In the genomic region with DNA sequence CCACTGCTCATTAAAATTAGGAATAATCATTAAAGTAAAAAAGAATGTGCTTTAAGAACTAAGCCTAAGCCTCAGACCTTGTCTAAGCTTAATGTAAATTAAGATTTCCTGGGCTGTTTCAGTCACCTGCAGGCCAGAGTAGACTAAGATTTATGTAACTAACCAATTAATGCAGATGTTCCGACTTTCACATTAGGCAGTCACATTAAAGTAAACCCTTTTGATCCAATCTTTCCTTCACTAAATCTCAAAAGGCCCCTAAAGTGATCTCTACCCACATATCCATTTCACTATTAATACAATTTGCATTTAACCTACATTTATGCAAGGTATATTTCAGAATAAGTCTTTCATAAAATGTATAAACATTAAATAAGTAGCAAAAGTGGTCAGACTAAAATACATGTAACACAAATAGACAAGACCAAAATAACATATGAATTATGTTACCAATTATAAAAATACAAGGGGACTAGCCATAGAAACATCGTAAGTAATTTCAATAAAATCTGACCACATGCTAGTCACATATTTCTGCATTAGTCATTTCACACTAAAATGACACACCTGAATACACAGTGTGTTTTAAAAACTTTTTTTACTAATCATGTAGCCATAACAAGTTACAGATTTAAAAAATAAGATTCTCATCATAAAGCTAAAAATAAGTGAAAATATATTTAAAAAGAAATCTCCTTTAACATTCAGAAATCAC, we compare ENCODE assay signal across 8 cellular contexts. TPM values are rescaled to one million over a fixed set of nuclear protein-coding genes. Genes with fewer than 3 reads are reported as not detected.
DNase-seq lines count a peak whose midpoint lies in the region; ATAC-seq, FAIRE-seq and TF ChIP-seq lines count a peak whose summit lies in the region.

No MANE protein-coding gene starts in this region.

- H3K4me3 ChIP-seq in GM08714 (ENCODE audit: low read length) (peak overlapping the region; percentile 98; the same call in 1 of the 2 replicates), GM23338 (no peak overlapping the region), HepG2 (replicated peaks in 1 of 3; ENCODE audit: insufficient read depth in 1 of 3, low read depth in 2 of 3, low read length in 3 of 3) (peak overlapping the region in 2 of 3 experiments; percentile 16 to 96; a peak in 4 of 6 replicates)

- WGBS in HepG2 (ENCODE audit: low lambda C conversion rate), result 83% methylated on average over 2 of the region's 2 CpGs

- peak overlapping the region; percentile 70 for H3K27ac Mint-ChIP-seq in GM23338
- H3K27ac Mint-ChIP-seq in T-cell, result no peak overlapping the region

- H3K27me3 ChIP-seq in GM23338 (ENCODE audit: insufficient read depth), result peaks cover 21% of the 10 kb centered on the region
- H3K27me3 ChIP-seq in HepG2 (ENCODE audit: control insufficient read depth in 1 of 2, insufficient read depth in 2 of 2, low read length in 2 of 2), result no peaks in the 10 kb centered on the region

- H3K4me1 ChIP-seq in GM23338 (ENCODE audit: insufficient read depth) (peaks cover 57% of the 10 kb centered on the region), HepG2 (ENCODE audit: insufficient read depth, low read length) (peaks cover 74% of the 10 kb centered on the region)

- BruUV-seq in HepG2 (replicated peaks; lab: Mats Ljungman, UMichigan), result no TSS peak

- H3K9me2 ChIP-seq in GM23338 (ENCODE audit: insufficient read depth), result no peaks in the 10 kb centered on the region

- H3K27me3 Mint-ChIP-seq in GM23338 (ENCODE audit: insufficient read depth, low read depth, poor library complexity) (peaks cover 10% of the 10 kb centered on the region), T-cell (no peaks in the 10 kb centered on the region)

- CTCF ChIA-PET in T-cell (lab: Charles Lee) (interaction anchor here in 1 of 2 donors (0.7 to 1.2 kb wide), 2 partner anchors 8 to 58 kb away, joined by 3 to 4 read pairs; no protein-coding TSS in a partner anchor), HepG2 (lab: Yijun Ruan, JAX; ENCODE audit: low intra/inter-chr PET ratio, low total read pairs) (no interaction called here), GM10248 (lab: Yijun Ruan, JAX) (interaction anchor here (0.9 to 1.6 kb wide), 6 partner anchors 8 to 392 kb away, joined by 3 to 5 read pairs (median 4); partner anchors contain the start of gene NR3C1)

- no peaks in the 10 kb centered on the region for H3K9me3 Mint-ChIP-seq in GM23338
- H3K9me3 Mint-ChIP-seq in T-cell, result no peaks in the 10 kb centered on the region

- H3K36me3 Mint-ChIP-seq in GM23338 (ENCODE audit: low read depth) (peaks cover 8% of the 10 kb centered on the region; the same call in 2 of the 3 replicates), T-cell (peaks cover 33% of the 10 kb centered on the region)

- no peak overlapping the region for H3K4me3 Mint-ChIP-seq in GM23338
- H3K4me3 Mint-ChIP-seq in T-cell, result peak overlapping the region; percentile 89 to 95 (median 91)

- TF ChIP-seq CTCF in GM23338 (conservative IDR thresholded peaks at IDR 0.05; ENCODE audit: low read depth in 2 of 2) (no peak), HepG2 (CRISPR knock-in tag; IDR thresholded peaks at IDR 0.05) (no peak), GM10248 (IDR thresholded peaks at IDR 0.05; ENCODE audit: control extremely low read depth, extremely low read depth, low read depth, missing control alignments) (no peak)

- no peaks in the 10 kb centered on the region for H3K36me3 ChIP-seq in GM23338 (ENCODE audit: insufficient read depth)
- H3K36me3 ChIP-seq in HepG2 (replicated peaks in 1 of 2; ENCODE audit: control insufficient read depth in 1 of 2, insufficient read depth in 2 of 2, low read length in 2 of 2), result no peaks in the 10 kb centered on the region

- intact Hi-C loops in HepG2 (cut with micrococcal nuclease; ENCODE audit: unreplicated experiment), result no loop called here

- H3K27ac ChIP-seq in GM23338 (ENCODE audit: low read depth) (no peak overlapping the region), HepG2 (ENCODE audit: extremely low read length, insufficient read depth, low read length) (peak overlapping the region; percentile 10)

- no peaks in the 10 kb centered on the region for H3F3A ChIP-seq in GM23338 (replicated peaks; ENCODE audit: low read depth)

- H3K4me2 ChIP-seq in GM23338 (no peak overlapping the region), HepG2 (ENCODE audit: low read depth, low read length) (peak overlapping the region; percentile 87)

- H3K79me2 ChIP-seq in GM23338 (replicated peaks; ENCODE audit: insufficient read depth) (no peaks in the 10 kb centered on the region), HepG2 (ENCODE audit: insufficient read depth, low read length) (peaks cover 98% of the 10 kb centered on the region)

- H4K20me1 ChIP-seq in GM23338 (replicated peaks; ENCODE audit: insufficient read depth), result no peaks in the 10 kb centered on the region
- H4K20me1 ChIP-seq in HepG2 (ENCODE audit: insufficient read depth, low read length), result peaks cover 3% of the 10 kb centered on the region; the same call in 1 of the 2 replicates

- H2AFZ ChIP-seq in GM23338 (no peak overlapping the region), HepG2 (ENCODE audit: low read length) (no peak overlapping the region)

- TF ChIP-seq POLR2A in HepG2 (IDR thresholded peaks at IDR 0.05; ENCODE audit: insufficient read depth in 1 of 2, low read depth in 2 of 2, low read length in 2 of 2), result no peak

- H3K9ac ChIP-seq in HepG2 (ENCODE audit: insufficient read depth, low read depth, low read length), result peak overlapping the region; percentile 3; the same call in 1 of the 2 replicates

- in situ Hi-C loops in HepG2 (cut with HindIII; ENCODE audit: extremely low pct_ligation_motif_present, low pct_unique_long_range_greater_than_20kb), result no loop called here

- TF ChIP-seq EP300 in HepG2 (IDR thresholded peaks at IDR 0.05; ENCODE audit: low read depth in 2 of 2, low read length in 2 of 2) (no peak), HepG2 (CRISPR knock-in tag; IDR thresholded peaks at IDR 0.05; ENCODE audit: borderline replicate concordance) (no peak)

- peaks cover 58% of the 10 kb centered on the region for H3K4me1 Mint-ChIP-seq in GM23338
- peaks cover 82 to 84% (median 83%) of the 10 kb centered on the region in 3 donors for H3K4me1 Mint-ChIP-seq in T-cell

- POLR2A ChIA-PET in T-cell (lab: Charles Lee), result interaction anchor here (0.6 to 1.8 kb wide), 5 partner anchors 9 to 435 kb away, joined by 3 to 5 read pairs (median 3); no protein-coding TSS in a partner anchor
- POLR2A ChIA-PET in HepG2 (lab: Yijun Ruan, JAX), result no interaction called here
- POLR2A ChIA-PET in GM10248 (lab: Yijun Ruan, JAX), result interaction anchor here (0.6 kb wide), 1 partner anchor 174 kb away, joined by 3 read pairs; no protein-coding TSS in a partner anchor

- FAIRE-seq in HepG2 (lab: Jason Lieb, UNC), result no peak

- ATAC-seq in GM23338 (no peak), T-cell (replicated peaks in 1 of 4) (peak in 1 of 4 experiments; percentile 31), HepG2 (no peak)

- DNase-seq in GM23338 (ENCODE audit: low spot score) (no peak), T-cell (no peak), HepG2 (ENCODE audit: low spot score) (no peak), dedifferentiated amniotic fluid mesenchymal stem cell (ENCODE audit: extremely low spot score) (no peak), NCI-H187 treated with DMSO at 0.1 percent for 48 hours (lab: John Stamatoyannopoulos, UW) (no peak), GM10248 (ENCODE audit: extremely low spot score) (no peak), Kasumi-1 (lab: John Stamatoyannopoulos, UW) (no peak)

- no peak for TF ChIP-seq RAD21 in HepG2 (CRISPR knock-in tag; IDR thresholded peaks at IDR 0.05)

- no peaks in the 10 kb centered on the region for H3K9me3 ChIP-seq in HepG2 (ENCODE audit: low read length)

TF ChIP-seq in GM23338, 12 proteins besides CTCF, POLR2A, EP300 and RAD21 (continues in another document):
- no peak for TF ChIP-seq CREB1 (CRISPR knock-in tag; IDR thresholded peaks at IDR 0.05; ENCODE audit: low read depth)

TF ChIP-seq in HepG2, 621 proteins besides CTCF, POLR2A, EP300 and RAD21 (continues in another document):
- TF ChIP-seq NAIF1 (CRISPR knock-in tag; IDR thresholded peaks at IDR 0.05; ENCODE audit: borderline replicate concordance) (no peak), ZNF567 (CRISPR knock-in tag; IDR thresholded peaks at IDR 0.05; ENCODE audit: borderline replicate concordance) (no peak)

RNA-seq across cellular contexts. Expression of gene NR3C1, which starts 7.7 kb away (rescaled TPM):
- 2.4 and 4.6 TPM in 2 replicates for total RNA-seq in GM23338 (2014; rRNA removed; shearing (Covaris generic))
- 0.89 and 1.2 TPM in 2 replicates for polyA plus RNA-seq in GM23338 (2016; fragmentation: Nextera tagmentation; extraction: Ambion mirVana)
- 100 to 1,000 TPM; 108 to 156 (median 122) TPM for total RNA-seq in T-cell
- total RNA-seq in HepG2 (2016; rRNA removed; fragmentation: Illumina TruSeq; extraction: Trizol), result 24.3 and 30.0 TPM in 2 replicates
- total RNA-seq in HepG2 (2016; cell fraction: cytosol; rRNA removed; fragmentation: Illumina TruSeq; extraction: Trizol; ENCODE audit: low read depth), result 34.6 and 40.8 TPM in 2 replicates
- total RNA-seq in HepG2 (2016; cell fraction: insoluble cytoplasmic fraction; rRNA removed; fragmentation: Illumina TruSeq; extraction: Trizol), result 27.6 and 29.7 TPM in 2 replicates
- 42.6 and 43.8 TPM in 2 replicates for total RNA-seq in HepG2 (2016; cell fraction: membrane; rRNA removed; fragmentation: Illumina TruSeq; extraction: Trizol)
- total RNA-seq in HepG2 (2016; cell fraction: nucleus; rRNA removed; fragmentation: Illumina TruSeq; extraction: Trizol), result 41.0 and 41.5 TPM in 2 replicates
- 8.9 and 10.0 TPM in 2 replicates for polyA plus RNA-seq in HepG2 (2011; rRNA removed)
- polyA plus RNA-seq in HepG2 (2011; cell fraction: cytosol; rRNA removed), result 4.5 and 7.8 TPM in 2 replicates
- polyA plus RNA-seq in HepG2 (2011; cell fraction: nucleus; rRNA removed), result 4.7 and 5.3 TPM in 2 replicates
- polyA plus RNA-seq in HepG2 (2012), result 17.8 and 19.1 TPM in 2 replicates
- 0.48 and 0.52 TPM in 2 replicates for polyA plus RNA-seq in HepG2 (2016; cell fraction: cytosol; fragmentation: Illumina TruSeq; extraction: Trizol; ENCODE audit: low read depth)
- polyA plus RNA-seq in HepG2 (2016; cell fraction: insoluble cytoplasmic fraction; fragmentation: Illumina TruSeq; extraction: Trizol; ENCODE audit: low read depth), result 14.7 and 15.8 TPM in 2 replicates
- polyA plus RNA-seq in HepG2 (2016; cell fraction: membrane; fragmentation: Illumina TruSeq; extraction: Trizol; ENCODE audit: low read depth), result 3.1 and 3.3 TPM in 2 replicates
- polyA plus RNA-seq in HepG2 (2016; cell fraction: nucleus; fragmentation: Illumina TruSeq; extraction: Trizol; ENCODE audit: insufficient read depth, low read depth), result 11.1 and 11.7 TPM in 2 replicates
- 13.6 and 58.6 TPM in 2 replicates for polyA minus RNA-seq in HepG2 (2011; rRNA and poly(A)+ RNA removed; ENCODE audit: low replicate concordance)
- polyA minus RNA-seq in HepG2 (2011; cell fraction: cytosol; rRNA and poly(A)+ RNA removed), result 18.9 and 21.2 TPM in 2 replicates
- 45.3 and 61.3 TPM in 2 replicates for polyA minus RNA-seq in HepG2 (2011; cell fraction: nucleus; rRNA and poly(A)+ RNA removed)
